ENCODE assay signal across 8 cellular contexts in the genomic region with DNA sequence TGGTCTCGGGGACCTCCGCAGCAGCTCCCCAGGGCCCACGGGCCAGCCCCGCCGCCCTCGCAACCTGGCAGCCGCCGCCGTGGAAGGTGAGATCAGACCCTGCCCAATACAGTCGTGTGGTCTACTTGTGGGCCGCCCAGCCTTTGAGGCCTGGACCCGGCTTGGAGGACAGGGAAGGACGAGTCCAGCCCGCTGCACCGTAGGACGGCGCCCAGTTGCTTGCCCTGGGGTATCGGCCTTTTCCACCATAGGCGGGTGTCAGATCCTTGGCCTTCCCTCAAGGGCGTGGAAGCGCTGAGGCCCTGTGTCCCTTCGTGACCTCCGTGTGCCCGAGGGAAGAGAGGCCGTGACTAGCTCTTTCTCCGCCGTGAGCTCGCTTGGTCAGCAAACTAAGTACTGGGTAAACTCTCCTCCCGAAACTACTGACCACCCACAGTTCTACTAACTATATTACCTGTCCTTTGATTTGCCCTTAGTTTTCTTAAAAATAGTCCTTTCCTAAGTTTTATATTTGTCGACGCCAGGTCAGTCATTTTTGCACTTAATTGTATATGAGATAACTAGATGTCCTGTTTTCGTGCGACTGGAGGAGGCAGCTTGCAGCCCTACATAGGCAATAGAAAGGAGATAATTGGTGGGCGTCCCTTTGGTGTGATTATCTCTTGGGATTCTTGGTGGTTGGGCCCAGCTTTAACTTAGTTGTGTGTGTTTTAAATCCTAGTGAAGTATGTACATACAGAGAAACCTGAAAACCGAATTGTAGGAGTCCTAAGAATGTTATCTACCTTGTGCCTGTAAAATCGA. TPM values are rescaled to one million over a fixed set of nuclear protein-coding genes. Genes with fewer than 3 reads are reported as not detected.
DNase-seq lines count a peak whose midpoint lies in the region; TF ChIP-seq lines count a peak whose summit lies in the region.

No MANE protein-coding gene starts in this region.

- no peaks in the 10 kb centered on the region for H3K9me3 ChIP-seq in neuron (ENCODE audit: low read length)

- peaks cover 17% of the 10 kb centered on the region for H3K4me1 ChIP-seq in neuron (ENCODE audit: insufficient read depth, low read length)

- peaks cover 41% of the 10 kb centered on the region for H3K36me3 Mint-ChIP-seq in activated CD4-positive, alpha-beta T cell treated with anti-CD3 and anti-CD28 coated beads, Interleukin-2, amount 10 ng/mL, durations not matched to agents 7 days and 5 days (ENCODE audit: low read depth)

- H3K4me1 Mint-ChIP-seq in activated CD4-positive, alpha-beta T cell treated with anti-CD3 and anti-CD28 coated beads, Interleukin-2, amount 10 ng/mL, durations not matched to agents 7 days and 5 days: peaks cover 38% of the 10 kb centered on the region

- POLR2A ChIA-PET in activated CD4-positive, alpha-beta T cell treated with anti-CD3 and anti-CD28 coated beads, Interleukin-2, amount 10 ng/mL, durations not matched to agents 7 days and 5 days (lab: Charles Lee): interaction anchor here (0.5 to 1.0 kb wide), 2 partner anchors 50 to 146 kb away, joined by 3 to 4 read pairs; no protein-coding TSS in a partner anchor

- H3K27me3 ChIP-seq in neuron (ENCODE audit: insufficient read depth, low read length): no peaks in the 10 kb centered on the region

- peak overlapping the region; percentile 96 for H3K27ac Mint-ChIP-seq in activated CD4-positive, alpha-beta T cell treated with anti-CD3 and anti-CD28 coated beads, Interleukin-2, amount 10 ng/mL, durations not matched to agents 7 days and 5 days

- TF ChIP-seq CTCF in fibroblast of the aortic adventitia (IDR thresholded peaks at IDR 0.05; ENCODE audit: insufficient read depth, low read length): no peak

- no peaks in the 10 kb centered on the region for H3K27me3 Mint-ChIP-seq in activated CD4-positive, alpha-beta T cell treated with anti-CD3 and anti-CD28 coated beads, Interleukin-2, amount 10 ng/mL, durations not matched to agents 7 days and 5 days

- H3K4me3 Mint-ChIP-seq in activated CD4-positive, alpha-beta T cell treated with anti-CD3 and anti-CD28 coated beads, Interleukin-2, amount 10 ng/mL, durations not matched to agents 7 days and 5 days: peak overlapping the region; percentile 84

- no peaks in the 10 kb centered on the region for H3K9me3 Mint-ChIP-seq in activated CD4-positive, alpha-beta T cell treated with anti-CD3 and anti-CD28 coated beads, Interleukin-2, amount 10 ng/mL, durations not matched to agents 7 days and 5 days

- DNase-seq in activated CD4-positive, CD25-positive, alpha-beta regulatory T cell (lab: John Stamatoyannopoulos, UW): peak in 3 of 4 experiments; percentile 14 to 35 (median 34)
- DNase-seq in activated CD4-positive, CD25-positive, alpha-beta regulatory T cell treated with anti-CD3 and anti-CD28 coated beads, Interleukin-2, amount 50 U/mL, for 72 hours: no peak
- DNase-seq in HK-2 (ENCODE audit: unreplicated experiment) (peak; percentile 28), fibroblast of the aortic adventitia (ENCODE audit: low read depth) (peak; percentile 36), middle frontal gyrus (ENCODE audit: extremely low spot score, low spot score) (no peak)
- DNase-seq in activated CD4-positive, alpha-beta T cell treated with anti-CD3 and anti-CD28 coated beads, Interleukin-2, amount 10 ng/mL, durations not matched to agents 7 days and 5 days: no peak
- no peak for DNase-seq in stimulated activated naive CD4-positive, alpha-beta T cell treated with Interleukin-2 at 50 U/mL for 16 hours (lab: John Stamatoyannopoulos, UW)

- CTCF ChIA-PET in activated CD4-positive, alpha-beta T cell treated with anti-CD3 and anti-CD28 coated beads, Interleukin-2, amount 10 ng/mL, durations not matched to agents 7 days and 5 days (lab: Charles Lee): interaction anchor here (0.9 to 2.6 kb wide), 13 partner anchors 9 to 105 kb away, joined by 3 to 17 read pairs (median 4); no protein-coding TSS in a partner anchor

- no peak overlapping the region for H2AFZ ChIP-seq in neuron (ENCODE audit: low read depth, low read length)

- peak overlapping the region; percentile 99 for H3K4me3 ChIP-seq in fibroblast of the aortic adventitia (ENCODE audit: low read depth, low read length)
- peak overlapping the region; percentile 76 for H3K4me3 ChIP-seq in neuron (ENCODE audit: low read length)

- peaks cover 33% of the 10 kb centered on the region for H3K36me3 ChIP-seq in neuron (ENCODE audit: insufficient read depth, low read length)

RNA-seq across cellular contexts. Expression of gene SLC25A3, which starts 0.8 kb away (rescaled TPM):
- 100 to 1,000 TPM; 333 to 355 TPM for total RNA-seq in activated CD4-positive, alpha-beta T cell treated with anti-CD3 and anti-CD28 coated beads, Interleukin-2, amount 10 ng/mL, durations not matched to agents 7 days and 5 days
- 760 and 828 TPM in 2 replicates for total RNA-seq in fibroblast of the aortic adventitia (ENCODE audit: low replicate concordance)

RNA-seq across cellular contexts. Expression of gene IKBIP, which starts 50.3 kb away (rescaled TPM):
- 10 to 100 TPM; 18.4 to 18.8 TPM for total RNA-seq in activated CD4-positive, alpha-beta T cell treated with anti-CD3 and anti-CD28 coated beads, Interleukin-2, amount 10 ng/mL, durations not matched to agents 7 days and 5 days
- 51.5 and 67.4 TPM in 2 replicates for total RNA-seq in fibroblast of the aortic adventitia (ENCODE audit: low replicate concordance)

RNA-seq across cellular contexts. Expression of gene APAF1, which starts 50.8 kb away (rescaled TPM):
- 10 to 100 TPM; 28.3 to 31.5 TPM for total RNA-seq in activated CD4-positive, alpha-beta T cell treated with anti-CD3 and anti-CD28 coated beads, Interleukin-2, amount 10 ng/mL, durations not matched to agents 7 days and 5 days
- 20.4 and 24.1 TPM in 2 replicates for total RNA-seq in fibroblast of the aortic adventitia (ENCODE audit: low replicate concordance)

Comparison
In these comparisons a context has a peak if more than half of its experiments do, and no peak if none do; other contexts are left out.
1. DNase-seq: peak in activated CD4-positive, CD25-positive, alpha-beta regulatory T cell (3 of 4), HK-2 (single experiment) and fibroblast of the aortic adventitia (single experiment); none in activated CD4-positive, CD25-positive, alpha-beta regulatory T cell treated with anti-CD3 and anti-CD28 coated beads, Interleukin-2, amount 50 U/mL, for 72 hours (single experiment), activated CD4-positive, alpha-beta T cell treated with anti-CD3 and anti-CD28 coated beads, Interleukin-2, amount 10 ng/mL, durations not matched to agents 7 days and 5 days (single experiment), middle frontal gyrus (single experiment) and stimulated activated naive CD4-positive, alpha-beta T cell treated with Interleukin-2 at 50 U/mL for 16 hours (single experiment).